ENCODE assay signal across 30 cellular contexts in the genomic region with DNA sequence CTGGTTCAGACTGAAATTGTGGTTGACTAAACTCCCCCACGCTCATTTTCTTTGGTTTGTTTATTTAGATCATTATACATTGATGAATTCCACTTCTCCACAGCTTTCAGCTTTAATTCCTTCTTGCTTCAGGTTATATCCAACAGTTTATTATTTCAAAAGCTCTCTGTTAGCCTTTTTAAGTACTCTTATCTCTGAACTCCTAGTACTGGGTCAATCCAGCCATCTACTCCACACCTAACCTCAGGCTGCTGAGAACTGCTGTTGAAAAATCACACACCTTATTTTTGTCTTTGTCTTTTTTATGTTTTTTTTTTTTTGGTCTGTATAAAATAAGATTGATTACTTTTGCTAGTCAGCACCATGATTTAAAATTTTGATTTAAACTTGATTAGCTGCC. TPM values are rescaled to one million over a fixed set of nuclear protein-coding genes. Genes with fewer than 3 reads are reported as not detected.
"Had no signal": no experiment of that assay in that cellular context is flagged by ENCODE, and none has a peak within 500 bp of the region (broad histone marks: within the 10 kb centered on the region; RNA-seq: fewer than 3 reads in every experiment).

No MANE protein-coding gene starts in this region.

- H3K36me3 ChIP-seq: adrenal gland, colonic mucosa had no signal

- H3K4me3 ChIP-seq: adrenal gland, body of pancreas, colonic mucosa had no signal

- DNase-seq: activated CD4-positive, alpha-beta memory T cell treated with anti-CD3 and anti-CD28 coated beads for 36 hours; activated CD4-positive, alpha-beta T cell treated with anti-CD3 and anti-CD28 coated beads for 36 hours; activated CD4-positive, alpha-beta T cell treated with anti-CD3 and anti-CD28 coated beads, Interleukin-2, amount 10 ng/mL, durations not matched to agents 24 days and 14 days; activated CD4-positive, CD25-positive, alpha-beta regulatory T cell; activated CD4-positive, CD25-positive, alpha-beta regulatory T cell treated with anti-CD3 and anti-CD28 coated beads, Interleukin-2, amount 50 U/mL, for 72 hours; activated CD8-positive, alpha-beta memory T cell treated with anti-CD3 and anti-CD28 coated beads, Interleukin-2, amount 10 ng/mL, durations not matched to agents 7 days and 5 days; activated CD8-positive, alpha-beta memory T cell treated with anti-CD3 and anti-CD28 coated beads, Interleukin-2, amount 50 U/mL, for 4 hours; activated CD8-positive, alpha-beta T cell treated with anti-CD3 and anti-CD28 coated beads, Interleukin-2, amount 10 ng/mL, durations not matched to agents 7 days and 5 days; activated effector memory CD4-positive, alpha-beta T cell treated with anti-CD3 and anti-CD28 coated beads, Interleukin-2, amount 50 U/mL, for 16 hours; activated naive CD4-positive, alpha-beta T cell treated with anti-CD3 and anti-CD28 coated beads for 36 hours; activated naive CD8-positive, alpha-beta T cell treated with anti-CD3 and anti-CD28 coated beads for 36 hours; activated naive CD8-positive, alpha-beta T cell treated with anti-CD3 and anti-CD28 coated beads, Interleukin-2, amount 50 U/mL, for 24 hours; activated T-cell treated with anti-CD3 and anti-CD28 coated beads, Interleukin-2, amount 50 U/mL, for 1 hour; activated T-cell treated with anti-CD3 and anti-CD28 coated beads, Interleukin-2, amount 50 U/mL, for 48 hours; adrenal gland; amygdala; aorta; body of pancreas; caudate nucleus; colonic mucosa; effector CD8-positive, alpha-beta T cell; foreskin fibroblast; glutamatergic neuron; T-helper 2 cell had no signal

- H3K27me3 ChIP-seq: adrenal gland, body of pancreas, colonic mucosa had no signal

- H3K4me1 ChIP-seq: adrenal gland, body of pancreas, colonic mucosa had no signal

- ATAC-seq: activated CD4-positive, alpha-beta T cell treated with anti-CD3 and anti-CD28 coated beads for 36 hours; activated CD8-positive, alpha-beta memory T cell treated with anti-CD3 and anti-CD28 coated beads, Interleukin-2, amount 10 ng/mL, durations not matched to agents 7 days and 5 days; activated CD8-positive, alpha-beta T cell treated with anti-CD3 and anti-CD28 coated beads, Interleukin-2, amount 10 ng/mL, durations not matched to agents 7 days and 5 days; activated naive CD8-positive, alpha-beta T cell treated with anti-CD3 and anti-CD28 coated beads, Interleukin-2, amount 50 U/mL, for 24 hours; body of pancreas; esophagus mucosa had no signal

- H3K27ac ChIP-seq: adrenal gland, body of pancreas, colonic mucosa, epithelial cell of prostate had no signal

- H3K9me3 ChIP-seq: adrenal gland, colonic mucosa had no signal

RNA-seq across cellular contexts. Expression of a gene that starts 32.9 kb away (rescaled TPM):
- total RNA-seq: activated CD4-positive, alpha-beta memory T cell treated with anti-CD3 and anti-CD28 coated beads for 36 hours; activated CD4-positive, alpha-beta T cell treated with anti-CD3 and anti-CD28 coated beads for 36 hours; activated CD4-positive, alpha-beta T cell treated with anti-CD3 and anti-CD28 coated beads, Interleukin-2, amount 10 ng/mL, durations not matched to agents 24 days and 14 days; activated CD8-positive, alpha-beta memory T cell treated with anti-CD3 and anti-CD28 coated beads for 36 hours; activated CD8-positive, alpha-beta memory T cell treated with anti-CD3 and anti-CD28 coated beads, Interleukin-2, amount 10 ng/mL, durations not matched to agents 7 days and 5 days; activated CD8-positive, alpha-beta T cell treated with anti-CD3 and anti-CD28 coated beads, Interleukin-2, amount 10 ng/mL, durations not matched to agents 7 days and 5 days; activated naive CD4-positive, alpha-beta T cell treated with anti-CD3 and anti-CD28 coated beads for 36 hours; activated naive CD8-positive, alpha-beta T cell treated with anti-CD3 and anti-CD28 coated beads for 36 hours; activated T-helper 1 cell treated with anti-CD3 and anti-CD28 coated beads, Interleukin-12 subunit alpha, Interleukin-12 subunit beta, Interleukin-2, Interleukin-4 antibody, amounts not matched to agents 30 ng/mL and 10 ng/mL and 1 ng/mL, durations not matched to agents 14 hours and 24 hours and 36 hours; activated T-helper 2 cell treated with anti-CD3 and anti-CD28 coated beads, Interferon-gamma antibody, Interleukin-2, Interleukin-4, amounts not matched to agents 10 μg/mL and 5 μg/mL and 100 μg/mL, durations not matched to agents 14 hours and 24 hours and 36 hours; T-helper 1 cell treated with Interleukin-12 subunit alpha and Interleukin-12 subunit beta and Interleukin-4 antibody, amounts not matched to agents 30 ng/mL and 1 ng/mL, for 36 hours had no signal
